In the genomic region with DNA sequence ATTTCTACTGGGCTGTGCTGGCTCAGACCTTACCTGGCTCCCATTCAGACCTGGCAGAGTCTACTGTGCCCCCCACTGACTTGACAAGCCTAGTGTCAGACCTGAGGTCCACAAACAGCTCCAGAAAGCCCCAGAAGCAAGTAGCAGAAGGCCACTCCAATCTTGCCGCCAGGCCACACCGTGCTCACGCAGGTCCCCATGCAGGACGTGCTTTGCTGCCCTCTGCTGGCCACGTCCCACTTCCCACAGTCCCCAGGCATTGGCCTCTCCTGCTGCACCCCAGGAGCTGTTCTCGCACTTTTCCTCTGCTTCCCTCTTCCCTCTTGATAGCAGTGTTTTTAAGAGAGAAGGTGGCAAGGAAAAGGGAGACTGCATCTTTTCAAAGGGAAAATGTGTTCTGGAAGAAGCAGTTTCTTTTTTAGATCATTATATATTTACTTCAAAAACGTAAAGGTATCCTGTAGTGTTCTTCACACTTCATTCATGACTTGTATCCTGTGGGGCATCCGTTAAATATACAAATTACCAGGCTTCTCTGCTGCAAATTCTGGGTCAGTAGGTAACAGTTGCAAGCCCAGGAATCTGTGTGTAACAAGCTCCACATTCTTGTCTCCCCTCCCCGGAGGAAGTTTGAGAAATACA, we compare ENCODE assay signal across 7 cellular contexts.
DNase-seq lines count a peak whose midpoint lies in the region; ATAC-seq and TF ChIP-seq lines count a peak whose summit lies in the region.

No MANE protein-coding gene starts in this region.

- no peak overlapping the region for H3K4me3 ChIP-seq in heart right ventricle

- peaks cover 0 to 39% (median 4%) of the 10 kb centered on the region in 7 donors for H3K27me3 ChIP-seq in heart right ventricle

- DNase-seq in GM13977 (ENCODE audit: low spot score): peak; percentile 82
- DNase-seq in NCI-H1105 (lab: John Stamatoyannopoulos, UW): peak; percentile 60
- peak; percentile 23 to 73 for DNase-seq in SW 1271 (lab: John Stamatoyannopoulos, UW)
- peak; percentile 59 for DNase-seq in activated naive CD8-positive, alpha-beta T cell treated with anti-CD3 and anti-CD28 coated beads, Interleukin-2, amount 50 U/mL, for 16 hours (ENCODE audit: low read depth, low spot score)
- peak; percentile 82 to 87 for DNase-seq in heart right ventricle
- DNase-seq in renal cortical epithelial cell (ENCODE audit: low read depth): peak; percentile 53

- no peaks in the 10 kb centered on the region for H3K9me3 ChIP-seq in heart right ventricle

- peaks cover 0 to 6% (median 0%) of the 10 kb centered on the region in 9 donors for H3K4me1 ChIP-seq in heart right ventricle

- TF ChIP-seq CTCF in GM13977 (IDR thresholded peaks at IDR 0.05; ENCODE audit: extremely low read depth, insufficient read depth, missing control alignments) (peak; percentile 98), heart right ventricle (IDR thresholded peaks at IDR 0.05) (peak; percentile 78 to 94 (median 91))

- no peaks in the 10 kb centered on the region for H3K36me3 ChIP-seq in heart right ventricle

- ATAC-seq in HG02759 (IDR thresholded peaks at IDR 0.05; ENCODE audit: unreplicated experiment) (peak; percentile 99), heart right ventricle (peak; percentile 81 to 95 (median 94))

- no peak overlapping the region for H3K27ac ChIP-seq in heart right ventricle

- WGBS in heart right ventricle, 2 donors: 23 to 26% methylated on average over 9 of the region's 9 CpGs

- intact Hi-C loops in heart right ventricle (cut with DNase I): loop anchor here in 1 of 10 donors (10.0 kb wide), 1 partner anchor 1910 kb away; no protein-coding TSS in a partner anchor

- in situ Hi-C loops in GM13977 (cut with MboI; ENCODE audit: low pct_unique_long_range_greater_than_20kb, low sequenced_read_pairs, unreplicated experiment): no loop called here
